In genomic region chr12:64171715-64172114, GRCh38 we compare ENCODE assay signal across 1 cellular context.
TF ChIP-seq lines count a peak whose summit lies in the region.

No MANE protein-coding gene starts in this region.

TF ChIP-seq in GM23338, 12 proteins besides CTCF, POLR2A, EP300 and RAD21 (continued from another document):
- TF ChIP-seq, protein P1, sequence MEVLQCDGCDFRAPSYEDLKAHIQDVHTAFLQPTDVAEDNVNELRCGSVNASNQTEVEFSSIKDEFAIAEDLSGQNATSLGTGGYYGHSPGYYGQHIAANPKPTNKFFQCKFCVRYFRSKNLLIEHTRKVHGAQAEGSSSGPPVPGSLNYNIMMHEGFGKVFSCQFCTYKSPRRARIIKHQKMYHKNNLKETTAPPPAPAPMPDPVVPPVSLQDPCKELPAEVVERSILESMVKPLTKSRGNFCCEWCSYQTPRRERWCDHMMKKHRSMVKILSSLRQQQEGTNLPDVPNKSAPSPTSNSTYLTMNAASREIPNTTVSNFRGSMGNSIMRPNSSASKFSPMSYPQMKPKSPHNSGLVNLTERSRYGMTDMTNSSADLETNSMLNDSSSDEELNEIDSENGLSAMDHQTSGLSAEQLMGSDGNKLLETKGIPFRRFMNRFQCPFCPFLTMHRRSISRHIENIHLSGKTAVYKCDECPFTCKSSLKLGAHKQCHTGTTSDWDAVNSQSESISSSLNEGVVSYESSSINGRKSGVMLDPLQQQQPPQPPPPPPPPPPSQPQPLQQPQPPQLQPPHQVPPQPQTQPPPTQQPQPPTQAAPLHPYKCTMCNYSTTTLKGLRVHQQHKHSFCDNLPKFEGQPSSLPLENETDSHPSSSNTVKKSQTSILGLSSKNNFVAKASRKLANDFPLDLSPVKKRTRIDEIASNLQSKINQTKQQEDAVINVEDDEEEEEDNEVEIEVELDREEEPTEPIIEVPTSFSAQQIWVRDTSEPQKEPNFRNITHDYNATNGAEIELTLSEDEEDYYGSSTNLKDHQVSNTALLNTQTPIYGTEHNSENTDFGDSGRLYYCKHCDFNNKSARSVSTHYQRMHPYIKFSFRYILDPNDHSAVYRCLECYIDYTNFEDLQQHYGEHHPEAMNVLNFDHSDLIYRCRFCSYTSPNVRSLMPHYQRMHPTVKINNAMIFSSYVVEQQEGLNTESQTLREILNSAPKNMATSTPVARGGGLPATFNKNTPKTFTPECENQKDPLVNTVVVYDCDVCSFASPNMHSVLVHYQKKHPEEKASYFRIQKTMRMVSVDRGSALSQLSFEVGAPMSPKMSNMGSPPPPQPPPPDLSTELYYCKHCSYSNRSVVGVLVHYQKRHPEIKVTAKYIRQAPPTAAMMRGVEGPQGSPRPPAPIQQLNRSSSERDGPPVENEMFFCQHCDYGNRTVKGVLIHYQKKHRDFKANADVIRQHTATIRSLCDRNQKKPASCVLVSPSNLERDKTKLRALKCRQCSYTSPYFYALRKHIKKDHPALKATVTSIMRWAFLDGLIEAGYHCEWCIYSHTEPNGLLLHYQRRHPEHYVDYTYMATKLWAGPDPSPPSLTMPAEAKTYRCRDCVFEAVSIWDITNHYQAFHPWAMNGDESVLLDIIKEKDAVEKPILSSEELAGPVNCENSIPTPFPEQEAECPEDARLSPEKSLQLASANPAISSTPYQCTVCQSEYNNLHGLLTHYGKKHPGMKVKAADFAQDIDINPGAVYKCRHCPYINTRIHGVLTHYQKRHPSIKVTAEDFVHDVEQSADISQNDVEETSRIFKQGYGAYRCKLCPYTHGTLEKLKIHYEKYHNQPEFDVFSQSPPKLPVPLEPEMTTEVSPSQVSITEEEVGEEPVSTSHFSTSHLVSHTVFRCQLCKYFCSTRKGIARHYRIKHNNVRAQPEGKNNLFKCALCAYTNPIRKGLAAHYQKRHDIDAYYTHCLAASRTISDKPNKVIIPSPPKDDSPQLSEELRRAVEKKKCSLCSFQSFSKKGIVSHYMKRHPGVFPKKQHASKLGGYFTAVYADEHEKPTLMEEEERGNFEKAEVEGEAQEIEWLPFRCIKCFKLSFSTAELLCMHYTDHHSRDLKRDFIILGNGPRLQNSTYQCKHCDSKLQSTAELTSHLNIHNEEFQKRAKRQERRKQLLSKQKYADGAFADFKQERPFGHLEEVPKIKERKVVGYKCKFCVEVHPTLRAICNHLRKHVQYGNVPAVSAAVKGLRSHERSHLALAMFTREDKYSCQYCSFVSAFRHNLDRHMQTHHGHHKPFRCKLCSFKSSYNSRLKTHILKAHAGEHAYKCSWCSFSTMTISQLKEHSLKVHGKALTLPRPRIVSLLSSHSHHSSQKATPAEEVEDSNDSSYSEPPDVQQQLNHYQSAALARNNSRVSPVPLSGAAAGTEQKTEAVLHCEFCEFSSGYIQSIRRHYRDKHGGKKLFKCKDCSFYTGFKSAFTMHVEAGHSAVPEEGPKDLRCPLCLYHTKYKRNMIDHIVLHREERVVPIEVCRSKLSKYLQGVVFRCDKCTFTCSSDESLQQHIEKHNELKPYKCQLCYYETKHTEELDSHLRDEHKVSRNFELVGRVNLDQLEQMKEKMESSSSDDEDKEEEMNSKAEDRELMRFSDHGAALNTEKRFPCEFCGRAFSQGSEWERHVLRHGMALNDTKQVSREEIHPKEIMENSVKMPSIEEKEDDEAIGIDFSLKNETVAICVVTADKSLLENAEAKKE (CRISPR knock-in tag; IDR thresholded peaks at IDR 0.05): no peak
- no peak for TF ChIP-seq JUNB (IDR thresholded peaks at IDR 0.05; ENCODE audit: unreplicated experiment)
- TF ChIP-seq EZH2 (IDR thresholded peaks at IDR 0.05; ENCODE audit: low read depth, unreplicated experiment): no peak
- no peak for TF ChIP-seq NANOG (IDR thresholded peaks at IDR 0.05; ENCODE audit: borderline replicate concordance)
- TF ChIP-seq ZNF331 (CRISPR knock-in tag; IDR thresholded peaks at IDR 0.05; ENCODE audit: low read depth): no peak
